Comparison of ENCODE assay signal across 31 cellular contexts in the genomic region with DNA sequence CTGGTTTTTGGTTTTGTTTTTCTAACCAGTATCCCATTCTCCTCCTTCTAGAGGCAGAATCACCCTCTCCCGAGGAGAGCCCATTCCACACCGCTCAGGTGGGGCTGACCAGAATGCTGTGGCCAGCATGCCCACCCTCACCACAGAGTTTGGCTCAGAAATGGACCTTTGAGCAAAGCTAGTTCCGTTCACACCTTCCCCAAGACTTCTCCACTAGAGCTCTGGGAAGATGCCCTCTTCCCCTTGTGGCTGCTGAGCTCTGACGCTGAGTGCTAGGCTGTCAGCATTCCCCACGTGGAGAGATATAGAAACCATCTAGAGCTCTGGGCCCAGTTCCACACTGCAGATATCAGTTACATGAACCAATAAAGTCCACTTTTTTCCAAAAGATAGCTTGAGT.
"Had no signal": no experiment of that assay in that cellular context is flagged by ENCODE, and none has a peak within 500 bp of the region (broad histone marks: within the 10 kb centered on the region; RNA-seq: fewer than 3 reads in every experiment).

No MANE protein-coding gene starts in this region.

- H3K4me3 Mint-ChIP-seq: activated CD4-positive, alpha-beta T cell treated with anti-CD3 and anti-CD28 coated beads, Interleukin-2, amount 10 ng/mL, durations not matched to agents 24 days and 14 days; activated CD8-positive, alpha-beta T cell treated with anti-CD3 and anti-CD28 coated beads for 36 hours; activated naive CD4-positive, alpha-beta T cell treated with anti-CD3 and anti-CD28 coated beads for 36 hours; activated T-cell treated with anti-CD3 and anti-CD28 coated beads, Interleukin-2, amount 50 U/mL, for 4 hours; activated T-helper 1 cell treated with anti-CD3 and anti-CD28 coated beads, Interleukin-12 subunit alpha, Interleukin-12 subunit beta, Interleukin-2, Interleukin-4 antibody, amounts not matched to agents 30 ng/mL and 10 ng/mL and 1 ng/mL, durations not matched to agents 14 hours and 24 hours and 36 hours had no signal

- H3K27me3 Mint-ChIP-seq: activated CD8-positive, alpha-beta T cell treated with anti-CD3 and anti-CD28 coated beads for 36 hours had no signal

- H3K27ac ChIP-seq: adrenal gland, body of pancreas, breast epithelium, Peyer's patch had no signal

- H3K4me1 Mint-ChIP-seq: activated CD4-positive, alpha-beta T cell treated with anti-CD3 and anti-CD28 coated beads, Interleukin-2, amount 10 ng/mL, durations not matched to agents 24 days and 14 days had no signal

- ATAC-seq: activated CD8-positive, alpha-beta T cell treated with anti-CD3 and anti-CD28 coated beads for 36 hours; activated naive CD4-positive, alpha-beta T cell treated with anti-CD3 and anti-CD28 coated beads, Interleukin-2, amount 50 U/mL, for 72 hours; activated T-cell treated with anti-CD3 and anti-CD28 coated beads, Interleukin-2, amount 50 U/mL, for 4 hours; body of pancreas; PC-3 had no signal

- DNase-seq: activated CD4-positive, alpha-beta T cell treated with anti-CD3 and anti-CD28 coated beads, Interleukin-2, amount 10 ng/mL, durations not matched to agents 24 days and 14 days; activated CD4-positive, alpha-beta T cell treated with anti-CD3 and anti-CD28 coated beads, Interleukin-2, amount 50 U/mL, for 4 hours; activated CD8-positive, alpha-beta memory T cell treated with anti-CD3 and anti-CD28 coated beads, Interleukin-2, amount 50 U/mL, for 4 hours; activated CD8-positive, alpha-beta T cell treated with anti-CD3 and anti-CD28 coated beads for 36 hours; activated gamma-delta T cell treated with Interleukin-2 at 50 U/mL for 16 hours; activated naive CD4-positive, alpha-beta T cell treated with anti-CD3 and anti-CD28 coated beads for 36 hours; activated T-cell treated with anti-CD3 and anti-CD28 coated beads for 4 hours; activated T-cell treated with anti-CD3 and anti-CD28 coated beads, Interleukin-2, amount 50 U/mL, for 4 hours; adrenal gland; body of pancreas; caudate nucleus; Kasumi-1; KG1; MG63; NCI-H1048; NCI-H1436 treated with DMSO at 0.1 percent for 48 hours; NCI-H1694 treated with DMSO at 0.1 percent for 48 hours; NCI-H2029; NCI-H345; NCI-H524 treated with DMSO at 0.1 percent for 48 hours; NK-92 treated with Interleukin-12 subunit alpha and Interleukin-12 subunit beta, amount 100 ng/mL, for 24 hours; PC-3; Peyer's patch; RPMI8226; SW 1271; T-helper 1 cell; T-helper 2 cell; T-helper 9 cell had no signal

- H3K9me3 ChIP-seq: adrenal gland, body of pancreas, breast epithelium, MG63, Peyer's patch had no signal

- H3K27me3 ChIP-seq: adrenal gland, body of pancreas, breast epithelium, MG63, Peyer's patch had no signal

- H3K4me3 ChIP-seq: adrenal gland, body of pancreas, breast epithelium, MG63, Peyer's patch had no signal

- H3K4me1 ChIP-seq: adrenal gland, body of pancreas, breast epithelium, Peyer's patch had no signal

- H3K9me3 Mint-ChIP-seq: activated CD4-positive, alpha-beta T cell treated with anti-CD3 and anti-CD28 coated beads, Interleukin-2, amount 10 ng/mL, durations not matched to agents 24 days and 14 days; activated CD8-positive, alpha-beta T cell treated with anti-CD3 and anti-CD28 coated beads for 36 hours; activated naive CD4-positive, alpha-beta T cell treated with anti-CD3 and anti-CD28 coated beads for 36 hours; activated naive CD4-positive, alpha-beta T cell treated with anti-CD3 and anti-CD28 coated beads, Interleukin-2, amount 50 U/mL, for 72 hours; activated T-cell treated with anti-CD3 and anti-CD28 coated beads, Interleukin-2, amount 50 U/mL, for 4 hours; activated T-helper 1 cell treated with anti-CD3 and anti-CD28 coated beads, Interleukin-12 subunit alpha, Interleukin-12 subunit beta, Interleukin-2, Interleukin-4 antibody, amounts not matched to agents 30 ng/mL and 10 ng/mL and 1 ng/mL, durations not matched to agents 14 hours and 24 hours and 36 hours had no signal

- H3K36me3 Mint-ChIP-seq: activated naive CD4-positive, alpha-beta T cell treated with anti-CD3 and anti-CD28 coated beads, Interleukin-2, amount 50 U/mL, for 72 hours had no signal

- H3K27ac Mint-ChIP-seq: activated CD4-positive, alpha-beta T cell treated with anti-CD3 and anti-CD28 coated beads, Interleukin-2, amount 10 ng/mL, durations not matched to agents 24 days and 14 days; activated CD8-positive, alpha-beta T cell treated with anti-CD3 and anti-CD28 coated beads for 36 hours; activated naive CD4-positive, alpha-beta T cell treated with anti-CD3 and anti-CD28 coated beads for 36 hours; activated T-helper 1 cell treated with anti-CD3 and anti-CD28 coated beads, Interleukin-12 subunit alpha, Interleukin-12 subunit beta, Interleukin-2, Interleukin-4 antibody, amounts not matched to agents 30 ng/mL and 10 ng/mL and 1 ng/mL, durations not matched to agents 14 hours and 24 hours and 36 hours had no signal

- H3K36me3 ChIP-seq: adrenal gland, breast epithelium, MG63, Peyer's patch had no signal
